8 cellular contexts compared by ENCODE assay signal in the genomic region with DNA sequence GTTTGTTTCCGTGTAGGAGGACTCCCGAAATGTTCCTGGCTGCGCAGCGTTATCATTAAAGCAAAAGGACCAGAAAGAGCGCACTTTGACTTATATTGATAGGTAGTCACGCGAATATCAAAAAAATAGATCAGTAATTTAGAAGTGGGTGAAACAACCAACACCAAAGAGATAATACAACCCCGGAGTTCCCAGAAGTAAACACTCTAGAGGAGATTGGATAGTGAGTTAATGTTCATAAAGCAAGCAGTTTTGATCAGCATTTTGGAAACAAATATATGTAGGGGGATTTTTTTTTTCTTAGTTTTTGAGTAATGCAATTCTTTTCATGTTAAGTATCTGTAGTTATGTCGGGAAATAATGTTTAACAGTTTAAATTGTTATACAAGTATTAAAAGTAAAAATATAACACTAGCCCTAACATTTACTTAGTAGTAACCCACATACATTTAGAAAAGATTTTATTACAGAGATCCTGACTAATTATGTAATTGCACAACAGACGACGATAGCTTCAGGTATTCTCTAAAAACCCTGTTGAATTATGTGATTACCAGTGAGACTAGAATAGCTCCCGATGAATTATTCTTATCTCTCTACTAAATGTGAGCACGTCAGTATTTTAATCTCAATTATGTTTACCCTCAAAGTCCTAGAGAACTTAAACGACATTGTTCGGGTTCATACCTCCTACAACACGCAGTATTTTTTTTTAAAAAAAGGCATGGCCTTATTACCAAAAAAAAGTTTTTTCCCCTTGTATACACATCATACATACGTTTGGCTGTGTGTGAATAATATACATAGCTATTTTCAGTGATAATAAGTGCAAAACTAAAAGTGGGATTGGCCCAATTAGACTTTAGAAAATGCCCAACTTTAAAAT. TPM values are rescaled to one million over a fixed set of nuclear protein-coding genes. Genes with fewer than 3 reads are reported as not detected.
DNase-seq lines count a peak whose midpoint lies in the region; ATAC-seq and TF ChIP-seq lines count a peak whose summit lies in the region.

No MANE protein-coding gene starts in this region.

- peaks cover 25% of the 10 kb centered on the region for H3K4me1 ChIP-seq in ES-I3 (ENCODE audit: insufficient read depth, low read length)

- TF ChIP-seq CTCF in SU-DHL-6 (IDR thresholded peaks at IDR 0.05; ENCODE audit: insufficient read depth, low read length, poor library complexity, severe bottlenecking) = no peak
- no peak for TF ChIP-seq CTCF in fibroblast of villous mesenchyme (IDR thresholded peaks at IDR 0.05; ENCODE audit: insufficient read depth, low read depth, low read length)
- TF ChIP-seq CTCF in progenitor cell of endocrine pancreas (IDR thresholded peaks at IDR 0.05; ENCODE audit: unreplicated experiment) = no peak

- no peaks in the 10 kb centered on the region for H3K36me3 Mint-ChIP-seq in progenitor cell of endocrine pancreas (ENCODE audit: insufficient read depth)

- peak overlapping the region; percentile 93 for H3K4me2 ChIP-seq in SU-DHL-6 (ENCODE audit: low read depth, low read length, poor library complexity, severe bottlenecking)

- H3K36me3 ChIP-seq in ES-I3 (ENCODE audit: insufficient read depth, low read length) (no peaks in the 10 kb centered on the region), SU-DHL-6 (ENCODE audit: low read length) (no peaks in the 10 kb centered on the region)

- H3K9me2 ChIP-seq in SU-DHL-6 (replicated peaks; ENCODE audit: insufficient read depth, low read length) = no peaks in the 10 kb centered on the region

- H3K9ac ChIP-seq in ES-I3 (ENCODE audit: low read depth, low read length) (peak overlapping the region; percentile 73), SU-DHL-6 (ENCODE audit: low read length) (peak overlapping the region; percentile 90)

- peaks cover 10% of the 10 kb centered on the region; the same call in 1 of the 2 replicates for H3F3A ChIP-seq in SU-DHL-6 (ENCODE audit: insufficient read depth)

- DNase-seq in fibroblast of villous mesenchyme (ENCODE audit: low read depth) (no peak), progenitor cell of endocrine pancreas (ENCODE audit: low spot score, unreplicated experiment) (no peak), HK-2 (ENCODE audit: unreplicated experiment) (no peak), T-helper 9 cell (no peak), COR-L47 (lab: John Stamatoyannopoulos, UW) (no peak)

- H2AFZ ChIP-seq in SU-DHL-6 (ENCODE audit: low read depth, low read length, severe bottlenecking) = peak overlapping the region; percentile 99

- H4K20me1 ChIP-seq in SU-DHL-6 (ENCODE audit: low read depth, low read length) = no peaks in the 10 kb centered on the region

- H3K27me3 Mint-ChIP-seq in progenitor cell of endocrine pancreas = peaks cover 50% of the 10 kb centered on the region

- H3K27ac ChIP-seq in SU-DHL-6 (ENCODE audit: low read depth, low read length) = 0 out of 2 replicates have a peak overlapping the region, but pooled peaks have one; percentile 25

- peak; percentile 6 for ATAC-seq in HG02885 (IDR thresholded peaks at IDR 0.05; ENCODE audit: poor library complexity, unreplicated experiment)

- H3K4me1 Mint-ChIP-seq in progenitor cell of endocrine pancreas (ENCODE audit: low read depth) = peaks cover 18% of the 10 kb centered on the region

- peak overlapping the region; percentile 82 for H3K4me3 ChIP-seq in SU-DHL-6 (ENCODE audit: insufficient read depth, low read length, poor library complexity, severe bottlenecking)
- H3K4me3 ChIP-seq in fibroblast of villous mesenchyme (ENCODE audit: low read depth, low read length) = peak overlapping the region; percentile 69

- H3K27ac Mint-ChIP-seq in progenitor cell of endocrine pancreas = peak overlapping the region; percentile 88

- no peaks in the 10 kb centered on the region for H3K27me3 ChIP-seq in SU-DHL-6 (ENCODE audit: low read length)

- H3K79me2 ChIP-seq in SU-DHL-6 (ENCODE audit: insufficient read depth, low read length) = no peaks in the 10 kb centered on the region

- H3K9me3 ChIP-seq in ES-I3 (ENCODE audit: control insufficient read depth, insufficient read depth, low read length) (no peaks in the 10 kb centered on the region), SU-DHL-6 (ENCODE audit: insufficient read depth, low read length) (no peaks in the 10 kb centered on the region)

- no peaks in the 10 kb centered on the region for H3K9me3 Mint-ChIP-seq in progenitor cell of endocrine pancreas (ENCODE audit: low read depth)

- H3K4me3 Mint-ChIP-seq in progenitor cell of endocrine pancreas (ENCODE audit: low read depth) = peak overlapping the region; percentile 76

RNA-seq across cellular contexts. Expression of gene NFIB, which starts 9.4 kb away (rescaled TPM):
- total RNA-seq in fibroblast of villous mesenchyme (5.8 and 12.1 TPM in 2 replicates), progenitor cell of endocrine pancreas (15.3 and 15.5 TPM in 2 replicates)
